8 cellular contexts compared by ENCODE assay signal in genomic region chr14:21455912-21456667, GRCh38.
DNase-seq lines count a peak whose midpoint lies in the region; ATAC-seq, FAIRE-seq and TF ChIP-seq lines count a peak whose summit lies in the region.

Gene CHD8 (minus strand): TSS chr14:21456123. CDS start chr14:21431643, 24,480 bp downstream.

- H3K4me3 ChIP-seq in AG09309 (ENCODE audit: control insufficient read depth, low read depth, low read length): peak within 1 kb of the TSS; percentile 87

- TF ChIP-seq CTCF in AG09309 (IDR thresholded peaks at IDR 0.05; ENCODE audit: control insufficient read depth, insufficient read depth, low read depth, low read length, missing control alignments): peak; percentile 61

- DNase-seq in AG09309 (ENCODE audit: low read depth) (peak; percentile 98), NCI-H345 treated with DMSO at 0.1 percent for 48 hours (lab: John Stamatoyannopoulos, UW; ENCODE audit: unreplicated experiment) (peak; percentile 98), cerebellar cortex (ENCODE audit: low spot score) (peak; percentile 100)
- peak; percentile 100 for DNase-seq in activated CD4-positive, CD25-positive, alpha-beta regulatory T cell treated with anti-CD3 and anti-CD28 coated beads, Interleukin-2, amount 50 U/mL, for 16 hours (ENCODE audit: low read depth, low spot score)
- DNase-seq in stimulated activated CD4-positive, alpha-beta T cell treated with anti-CD3 and anti-CD28 coated beads, Interleukin-12 subunit alpha, Interleukin-12 subunit beta, amount 100 ng/mL, for 48 hours (ENCODE audit: low read depth in 2 of 3, low spot score in 1 of 3): peak; percentile 97 to 100 (median 98)

- FAIRE-seq in islet of Langerhans (lab: Jason Lieb, UNC): peak; percentile 97

- in situ Hi-C loops in GM18951 (cut with MboI; ENCODE audit: low sequenced_read_pairs, unreplicated experiment): no loop called here

- ATAC-seq in HG03280 (IDR thresholded peaks at IDR 0.05; ENCODE audit: unreplicated experiment): peak; percentile 97

- TF ChIP-seq POLR2A in GM18951 (IDR thresholded peaks at IDR 0.05; ENCODE audit: extremely low read depth, insufficient read depth, insufficient read length): peak; percentile 83

Comparison
In these comparisons a context has a peak if more than half of its experiments do, and no peak if none do; other contexts are left out.
1. Peak in every context shown above with its lines: DNase-seq, ATAC-seq and H3K4me3 ChIP-seq.